In the genomic region with DNA sequence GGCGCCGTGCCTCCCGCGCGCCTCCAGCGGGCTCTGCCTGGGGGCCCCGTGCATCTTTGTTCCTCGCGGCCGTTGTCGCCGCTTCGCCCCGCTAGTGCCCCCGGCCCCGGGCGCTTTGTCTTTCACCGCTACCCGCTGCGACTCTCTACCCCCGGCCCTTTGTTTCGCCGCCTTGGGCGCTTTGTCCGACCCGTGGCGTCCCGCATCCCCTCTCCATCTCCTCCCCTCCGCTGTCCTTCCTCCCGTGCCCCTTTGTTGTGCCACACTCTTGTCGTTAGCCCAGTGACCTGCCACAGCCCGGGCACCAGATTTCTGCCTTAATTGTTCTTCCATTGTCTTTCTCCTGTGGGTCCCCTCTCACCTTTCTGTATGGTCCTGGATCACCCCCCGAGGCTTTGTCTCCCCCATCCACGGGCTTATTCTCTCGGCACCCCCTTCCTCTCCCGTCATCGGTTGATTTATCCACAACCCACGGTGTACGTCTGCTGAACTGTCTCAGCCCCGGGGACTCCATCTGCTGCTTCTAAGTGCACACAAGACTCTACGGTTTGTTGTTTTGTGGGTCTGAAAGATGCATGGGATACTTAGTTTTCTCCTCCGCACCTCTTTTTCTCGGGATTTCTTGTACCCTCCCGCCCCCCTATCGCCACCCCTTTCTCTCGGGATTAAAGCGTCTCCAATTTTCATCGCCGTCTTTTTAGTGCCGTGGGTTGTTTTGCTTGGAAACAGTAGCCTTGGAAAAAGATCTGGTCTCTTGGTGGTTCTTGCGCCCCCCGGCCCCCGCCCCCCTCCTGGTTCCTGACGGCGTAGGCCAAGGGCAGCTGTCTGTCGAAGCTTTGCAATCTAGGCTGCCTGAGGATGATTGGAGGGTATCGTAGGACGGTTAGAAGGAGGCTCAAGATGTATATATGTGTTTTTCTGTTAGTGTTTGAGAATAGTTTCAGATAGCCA, we compare ENCODE assay signal across 8 cellular contexts.
A peak's percentile ranks its signal among the peaks of the same experiment; 100 is the strongest.
DNase-seq lines count a peak whose midpoint lies in the region; ATAC-seq lines count a peak whose summit lies in the region.

No MANE protein-coding gene starts in this region.

- no peak for ATAC-seq in GM21576 (IDR thresholded peaks at IDR 0.05; ENCODE audit: unreplicated experiment)

- peak; percentile 26 for DNase-seq in GM19238 (ENCODE audit: insufficient read length, low spot score)
- peak; percentile 64 for DNase-seq in NCI-H82 (lab: John Stamatoyannopoulos, UW)
- peak; percentile 12 for DNase-seq in activated effector memory CD4-positive, alpha-beta T cell treated with Interleukin-2 at 50 U/mL for 16 hours
- DNase-seq in germinal center (ENCODE audit: low spot score) = peak; percentile 17
- peak; percentile 22 for DNase-seq in putamen (ENCODE audit: low spot score)
- no peak for DNase-seq in GM19240 (ENCODE audit: insufficient read length, low spot score)
- DNase-seq in epidermal melanocyte (ENCODE audit: insufficient read length, low spot score) = no peak

Comparison
In these comparisons a context has a peak if more than half of its experiments do, and no peak if none do; other contexts are left out.
1. DNase-seq: peak in GM19238 (single experiment), NCI-H82 (single experiment), activated effector memory CD4-positive, alpha-beta T cell treated with Interleukin-2 at 50 U/mL for 16 hours (single experiment), germinal center (single experiment) and putamen (single experiment); none in GM19240 (single experiment) and epidermal melanocyte (single experiment).